9 cellular contexts compared by ENCODE assay signal in the genomic region with DNA sequence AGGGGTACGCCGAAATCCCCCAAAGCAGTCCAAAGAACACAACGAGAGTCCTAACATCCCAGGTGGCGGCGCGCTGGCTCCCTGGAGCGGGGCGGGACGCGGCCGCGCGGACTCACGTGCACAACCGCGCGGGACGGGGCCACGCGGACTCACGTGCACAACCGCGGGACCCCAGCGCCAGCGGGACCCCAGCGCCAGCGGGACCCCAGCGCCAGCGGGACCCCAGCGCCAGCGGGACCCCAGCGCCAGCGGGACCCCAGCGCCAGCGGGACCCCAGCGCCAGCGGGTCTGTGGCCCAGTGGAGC. TPM values are rescaled to one million over a fixed set of nuclear protein-coding genes. Genes with fewer than 3 reads are reported as not detected.
DNase-seq lines count a peak whose midpoint lies in the region; ATAC-seq and TF ChIP-seq lines count a peak whose summit lies in the region.
"Not testable (repeated sequence)": the region's sequence is repeated elsewhere in the genome, so short reads cannot be mapped to it uniquely, and the experiment has no call there.
"Had no signal": no experiment of that assay in that cellular context is flagged by ENCODE, and none has a peak within 500 bp of the region (broad histone marks: within the 10 kb centered on the region; RNA-seq: fewer than 3 reads in every experiment).

No MANE protein-coding gene starts in this region.

- H3K27me3 ChIP-seq in Caco-2 (replicated peaks; ENCODE audit: control insufficient read depth, insufficient read depth, low read length); OCI-LY1 (ENCODE audit: insufficient read depth, low read length); breast epithelium: not testable (repeated sequence)
- H3K27me3 ChIP-seq in heart right ventricle = peaks cover 27 to 74% (median 62%) of the 10 kb centered on the region in 7 donors
- H3K27me3 ChIP-seq in tibial artery = peaks cover 0 to 57% of the 10 kb centered on the region in 2 donors

- ATAC-seq in heart right ventricle = not testable (repeated sequence)

- not testable (repeated sequence) for H3K27ac ChIP-seq in OCI-LY1 (ENCODE audit: low read depth, low read length, poor library complexity, severe bottlenecking); breast epithelium; tibial artery
- peak overlapping the region in 1 of 10 donors; percentile 76 for H3K27ac ChIP-seq in heart right ventricle

- H3K27ac Mint-ChIP-seq in Caco-2 (ENCODE audit: unreplicated experiment) (peak overlapping the region; percentile 92), mesothelial cell of epicardium (peak overlapping the region; percentile 56)
- H3K27ac Mint-ChIP-seq in activated T-cell treated with anti-CD3 and anti-CD28 coated beads, Interleukin-2, amount 50 U/mL, for 24 hours = peak overlapping the region; percentile 79

- not testable (repeated sequence) for DNase-seq in Caco-2; activated T-cell treated with anti-CD3 and anti-CD28 coated beads, Interleukin-2, amount 50 U/mL, for 24 hours; breast epithelium (ENCODE audit: low spot score in 2 of 2); heart right ventricle; mesothelial cell of epicardium (ENCODE audit: low spot score in 2 of 2, unreplicated experiment in 2 of 2); tibial artery
- peak; percentile 18 for DNase-seq in retina

- H3K4me3 ChIP-seq in Caco-2 (ENCODE audit: low read depth, low read length) = not testable (repeated sequence)
- H3K4me3 ChIP-seq in OCI-LY1 (ENCODE audit: low read depth, low read length, poor library complexity, severe bottlenecking) = peak overlapping the region; percentile 59
- H3K4me3 ChIP-seq in breast epithelium = peak overlapping the region in 2 of 3 donors; percentile 41 to 66
- peak overlapping the region in 9 of 10 donors; percentile 28 to 60 (median 50) for H3K4me3 ChIP-seq in heart right ventricle
- H3K4me3 ChIP-seq in tibial artery = peak overlapping the region; percentile 48 to 53

- H3K4me1 Mint-ChIP-seq in Caco-2 (ENCODE audit: low read depth, unreplicated experiment) (peaks cover 11% of the 10 kb centered on the region), mesothelial cell of epicardium (peaks cover 40% of the 10 kb centered on the region)
- peaks cover 19% of the 10 kb centered on the region for H3K4me1 Mint-ChIP-seq in activated T-cell treated with anti-CD3 and anti-CD28 coated beads, Interleukin-2, amount 50 U/mL, for 24 hours (ENCODE audit: low read depth)

- not testable (repeated sequence) for H3F3A ChIP-seq in OCI-LY1 (ENCODE audit: insufficient read depth, low read length)

- intact Hi-C loops in Caco-2 (cut with micrococcal nuclease; ENCODE audit: unreplicated experiment); breast epithelium (cut with DNase I; ENCODE audit: low total_unique reads); tibial artery (cut with DNase I; ENCODE audit: low total_unique reads): not testable (repeated sequence)
- intact Hi-C loops in heart right ventricle (cut with DNase I) = loop anchor here in 2 of 10 donors (5.0 to 10.0 kb wide), 2 partner anchors 66 to 198 kb away; a partner anchor contains a TSS

- not testable (repeated sequence) for TF ChIP-seq CTCF in Caco-2 (IDR thresholded peaks at IDR 0.05; ENCODE audit: insufficient read depth in 1 of 2, low read depth in 1 of 2, low read length in 1 of 2, severe bottlenecking in 1 of 2, unreplicated experiment in 1 of 2); OCI-LY1 (IDR thresholded peaks at IDR 0.05; ENCODE audit: low read length); breast epithelium (IDR thresholded peaks at IDR 0.05); heart right ventricle (IDR thresholded peaks at IDR 0.05); mesothelial cell of epicardium (IDR thresholded peaks at IDR 0.05; ENCODE audit: unreplicated experiment); tibial artery (IDR thresholded peaks at IDR 0.05)

- H3K4me1 ChIP-seq in Caco-2 = peaks cover 27% of the 10 kb centered on the region
- peaks cover 29% of the 10 kb centered on the region for H3K4me1 ChIP-seq in OCI-LY1 (ENCODE audit: insufficient read depth, low read length, severe bottlenecking)
- not testable (repeated sequence) for H3K4me1 ChIP-seq in breast epithelium
- H3K4me1 ChIP-seq in heart right ventricle = peaks cover 3 to 47% (median 20%) of the 10 kb centered on the region in 9 donors
- peaks cover 0 to 35% (median 28%) of the 10 kb centered on the region in 4 donors for H3K4me1 ChIP-seq in tibial artery

- H3K9ac ChIP-seq in OCI-LY1 (ENCODE audit: low read length) = not testable (repeated sequence)

- H3K4me2 ChIP-seq in OCI-LY1 (ENCODE audit: low read length) = peak overlapping the region; percentile 83; the same call in 1 of the 2 replicates

- CTCF ChIA-PET in Caco-2 (lab: Charles Lee) = not testable (repeated sequence)

- not testable (repeated sequence) for H3K9me2 ChIP-seq in OCI-LY1 (ENCODE audit: low read depth, low read length)

- H3K36me3 ChIP-seq in Caco-2 (ENCODE audit: control insufficient read depth, insufficient read depth, low read length); OCI-LY1 (ENCODE audit: insufficient read depth, low read length); breast epithelium; heart right ventricle; tibial artery: not testable (repeated sequence)

- H3K9me3 ChIP-seq in Caco-2; OCI-LY1 (ENCODE audit: low read length); breast epithelium; heart right ventricle; tibial artery: not testable (repeated sequence)

- H4K20me1 ChIP-seq in OCI-LY1 (ENCODE audit: insufficient read depth, low read length) = not testable (repeated sequence)

- H3K4me3 Mint-ChIP-seq in Caco-2 (ENCODE audit: unreplicated experiment) = not testable (repeated sequence)
- peak overlapping the region; percentile 52 for H3K4me3 Mint-ChIP-seq in activated T-cell treated with anti-CD3 and anti-CD28 coated beads, Interleukin-2, amount 50 U/mL, for 24 hours
- H3K4me3 Mint-ChIP-seq in mesothelial cell of epicardium = peak overlapping the region; percentile 22

- WGBS in heart right ventricle, 2 donors = 5 to 8% methylated on average over 37 of the region's 37 CpGs

- H3K9me3 Mint-ChIP-seq in Caco-2 (ENCODE audit: unreplicated experiment); activated T-cell treated with anti-CD3 and anti-CD28 coated beads, Interleukin-2, amount 50 U/mL, for 24 hours; mesothelial cell of epicardium: not testable (repeated sequence)

- POLR2A ChIA-PET in Caco-2 (lab: Charles Lee) = not testable (repeated sequence)

- H3K79me2 ChIP-seq in OCI-LY1 (ENCODE audit: insufficient read depth, low read length) = not testable (repeated sequence)

- H2AFZ ChIP-seq in OCI-LY1 (ENCODE audit: low read length) = not testable (repeated sequence)

- TF ChIP-seq POLR2A in breast epithelium (IDR thresholded peaks at IDR 0.05) = not testable (repeated sequence)

- not testable (repeated sequence) for H3K36me3 Mint-ChIP-seq in Caco-2 (ENCODE audit: insufficient read depth, unreplicated experiment); activated T-cell treated with anti-CD3 and anti-CD28 coated beads, Interleukin-2, amount 50 U/mL, for 24 hours (ENCODE audit: low read depth); mesothelial cell of epicardium

- not testable (repeated sequence) for H3K27me3 Mint-ChIP-seq in Caco-2 (ENCODE audit: insufficient read depth, unreplicated experiment)
- H3K27me3 Mint-ChIP-seq in activated T-cell treated with anti-CD3 and anti-CD28 coated beads, Interleukin-2, amount 50 U/mL, for 24 hours = peaks cover 12% of the 10 kb centered on the region
- peaks cover 56% of the 10 kb centered on the region for H3K27me3 Mint-ChIP-seq in mesothelial cell of epicardium (ENCODE audit: low read depth)

- BruUV-seq in Caco-2 (replicated peaks; lab: Mats Ljungman, UMichigan) = not testable (repeated sequence)

RNA-seq across cellular contexts. Expression of a gene that starts 3.6 kb away (rescaled TPM):
- total RNA-seq in Caco-2 (2022) (3.4 and 3.5 TPM in 2 replicates), breast epithelium (1 to 10 TPM in 1 of 3 donors, under 1 TPM in 2; 0.44 to 2.6 (median 0.64) TPM), heart right ventricle (under 1 TPM in 7 of 10 donors, not detected in 3; 0.18 to 0.56 (median 0.40) TPM), mesothelial cell of epicardium (2.0 to 2.9 TPM (median 2.4 TPM) in 3 replicates)
- polyA plus RNA-seq in heart right ventricle = 1 to 10 TPM in 1 of 2 donors, under 1 TPM in 1; 0.22 to 1.4 TPM
- total RNA-seq: urinary bladder had no signal

RNA-seq across cellular contexts. Expression of a gene that starts 19.1 kb away (rescaled TPM):
- total RNA-seq in Caco-2 (2022) (12.8 and 14.1 TPM in 2 replicates), breast epithelium (10 to 100 TPM in 2 of 3 donors, 1 to 10 TPM in 1; 9.9 to 22.3 (median 16.2) TPM), heart right ventricle (10 to 100 TPM; 20.3 to 51.7 (median 34.5) TPM), mesothelial cell of epicardium (26.4 to 27.8 TPM (median 26.6 TPM) in 3 replicates)
- polyA plus RNA-seq in heart right ventricle = 10 to 100 TPM; 15.3 to 15.8 TPM

RNA-seq across cellular contexts. Expression of a gene that starts 19.5 kb away (rescaled TPM):
- total RNA-seq in Caco-2 (2022) = 39.9 and 40.2 TPM in 2 replicates
- 100 to 1,000 TPM in 2 of 3 donors, 10 to 100 TPM in 1; 49.0 to 104 (median 103) TPM for total RNA-seq in breast epithelium
- 10 to 100 TPM; 57.9 to 84.3 (median 78.3) TPM for total RNA-seq in heart right ventricle
- polyA plus RNA-seq in heart right ventricle = 10 to 100 TPM; 26.0 to 28.0 TPM
- total RNA-seq in mesothelial cell of epicardium = 64.9 to 73.8 TPM (median 72.5 TPM) in 3 replicates
